26 cellular contexts compared by ENCODE assay signal in genomic region chr21:41124626-41125240, GRCh38. TPM values are rescaled to one million over a fixed set of nuclear protein-coding genes. Genes with fewer than 3 reads are reported as not detected.
DNase-seq lines count a peak whose midpoint lies in the region; ATAC-seq and TF ChIP-seq lines count a peak whose summit lies in the region.
"Had no signal": no experiment of that assay in that cellular context is flagged by ENCODE, and none has a peak within 500 bp of the region (broad histone marks: within the 10 kb centered on the region; RNA-seq: fewer than 3 reads in every experiment).

No MANE protein-coding gene starts in this region.

- H2AFZ ChIP-seq in GM23338: no peak overlapping the region
- H2AFZ ChIP-seq: parathyroid adenoma had no signal

- H3K4me1 Mint-ChIP-seq in MCF 10A (ENCODE audit: insufficient read depth, unreplicated experiment): no peaks in the 10 kb centered on the region
- 0 out of 3 replicates have a peak, but pooled peaks cover 3% of the 10 kb centered on the region for H3K4me1 Mint-ChIP-seq in GM23338
- H3K4me1 Mint-ChIP-seq: CD4-positive, alpha-beta memory T cell; mesothelial cell of epicardium had no signal

- no peaks in the 10 kb centered on the region for H3K79me2 ChIP-seq in GM23338 (replicated peaks; ENCODE audit: insufficient read depth)
- H3K79me2 ChIP-seq: parathyroid adenoma had no signal

- no peaks in the 10 kb centered on the region for H4K20me1 ChIP-seq in GM23338 (replicated peaks; ENCODE audit: insufficient read depth)

- H3K4me3 Mint-ChIP-seq in MCF 10A (ENCODE audit: unreplicated experiment) (no peak overlapping the region), GM23338 (no peak overlapping the region)
- H3K4me3 Mint-ChIP-seq: activated T-cell treated with anti-CD3 and anti-CD28 coated beads, Interleukin-2, amount 50 U/mL, for 4 hours; CD4-positive, alpha-beta memory T cell; mesothelial cell of epicardium; natural killer cell treated with Interleukin-12 subunit alpha and Interleukin-12 subunit beta and Interleukin-15 and Interleukin-18, amount 100 ng/mL, for 72 hours; T-helper 2 cell treated with Interferon-gamma antibody and Interleukin-4, amounts not matched to agents 5 μg/mL and 100 μg/mL, for 36 hours had no signal

- no TSS peak for BruUV-seq in MCF 10A (replicated peaks; lab: Mats Ljungman, UMichigan)

- H3K27me3 ChIP-seq in breast epithelium: no peaks in the 10 kb centered on the region
- peaks cover 0 to 7% (median 0%) of the 10 kb centered on the region in 45 donors for H3K27me3 ChIP-seq in dorsolateral prefrontal cortex
- H3K27me3 ChIP-seq in GM23338 (ENCODE audit: insufficient read depth): no peaks in the 10 kb centered on the region

- H3K36me3 ChIP-seq in breast epithelium (no peaks in the 10 kb centered on the region), mucosa of descending colon (ENCODE audit: low read depth) (no peaks in the 10 kb centered on the region), GM23338 (ENCODE audit: insufficient read depth) (no peaks in the 10 kb centered on the region; the same call in 1 of the 2 replicates)

- H3K27ac ChIP-seq in breast epithelium (peak overlapping the region; percentile 65 to 75), dorsolateral prefrontal cortex (peak overlapping the region in 49 of 59 donors; percentile 1 to 84 (median 62)), GM23338 (ENCODE audit: low read depth) (no peak overlapping the region)
- H3K27ac ChIP-seq: parathyroid adenoma, VCaP had no signal

- H3K27ac Mint-ChIP-seq in MCF 10A (ENCODE audit: low read depth, unreplicated experiment) (no peak overlapping the region), GM23338 (no peak overlapping the region)
- H3K27ac Mint-ChIP-seq: CD4-positive, alpha-beta memory T cell; mesothelial cell of epicardium; natural killer cell treated with Interleukin-12 subunit alpha and Interleukin-12 subunit beta and Interleukin-15 and Interleukin-18, amount 100 ng/mL, for 72 hours; T-helper 2 cell treated with Interferon-gamma antibody and Interleukin-4, amounts not matched to agents 5 μg/mL and 100 μg/mL, for 36 hours had no signal

- ATAC-seq in mucosa of descending colon (peak; percentile 35), GM23338 (no peak)
- ATAC-seq: activated T-cell treated with anti-CD3 and anti-CD28 coated beads, Interleukin-2, amount 50 U/mL, for 4 hours; HCT116; natural killer cell treated with Interleukin-12 subunit alpha and Interleukin-12 subunit beta and Interleukin-15 and Interleukin-18, amount 100 ng/mL, for 72 hours had no signal

- CTCF ChIA-PET in MCF 10A (lab: Yijun Ruan, JAX): interaction anchor here (0.5 to 9.2 kb wide), 4 partner anchors 11 to 1270 kb away, joined by 3 to 124 read pairs (median 3); no protein-coding TSS in a partner anchor

- H3K9me3 Mint-ChIP-seq in MCF 10A (ENCODE audit: unreplicated experiment) (no peaks in the 10 kb centered on the region), GM23338 (peaks cover 68% of the 10 kb centered on the region)
- H3K9me3 Mint-ChIP-seq: natural killer cell treated with Interleukin-12 subunit alpha and Interleukin-12 subunit beta and Interleukin-15 and Interleukin-18, amount 100 ng/mL, for 72 hours; T-helper 2 cell treated with Interferon-gamma antibody and Interleukin-4, amounts not matched to agents 5 μg/mL and 100 μg/mL, for 36 hours had no signal

- TF ChIP-seq CTCF in breast epithelium (IDR thresholded peaks at IDR 0.05) (no peak), MCF 10A (IDR thresholded peaks at IDR 0.05; ENCODE audit: unreplicated experiment) (no peak), dorsolateral prefrontal cortex (IDR thresholded peaks at IDR 0.05 in 54 of 56, conservative IDR thresholded peaks at IDR 0.05 in 2 of 56; ENCODE audit: low read depth in 1 of 56, partially characterized antibody in 56 of 56) (no peak), mucosa of descending colon (IDR thresholded peaks at IDR 0.05) (no peak), GM23338 (conservative IDR thresholded peaks at IDR 0.05; ENCODE audit: low read depth in 2 of 2) (no peak)

- H3K4me1 ChIP-seq in breast epithelium: no peaks in the 10 kb centered on the region
- no peaks in the 10 kb centered on the region for H3K4me1 ChIP-seq in mucosa of descending colon (ENCODE audit: low read depth)
- no peaks in the 10 kb centered on the region for H3K4me1 ChIP-seq in GM23338 (ENCODE audit: insufficient read depth)
- H3K4me1 ChIP-seq: parathyroid adenoma had no signal

- H3K4me3 ChIP-seq in breast epithelium: peak overlapping the region in 1 of 3 donors; percentile 45
- peak overlapping the region in 1 of 59 donors; percentile 7 for H3K4me3 ChIP-seq in dorsolateral prefrontal cortex
- H3K4me3 ChIP-seq in mucosa of descending colon: no peak overlapping the region
- no peak overlapping the region for H3K4me3 ChIP-seq in GM23338

- peaks cover 28% of the 10 kb centered on the region for H3K27me3 Mint-ChIP-seq in MCF 10A (ENCODE audit: insufficient read depth, unreplicated experiment)
- peaks cover 13% of the 10 kb centered on the region for H3K27me3 Mint-ChIP-seq in GM23338 (ENCODE audit: insufficient read depth, low read depth, poor library complexity)

- TF ChIP-seq POLR2A in breast epithelium (IDR thresholded peaks at IDR 0.05): no peak

- H3K4me2 ChIP-seq in GM23338: no peak overlapping the region

- H3K36me3 Mint-ChIP-seq in MCF 10A (ENCODE audit: insufficient read depth, unreplicated experiment): no peaks in the 10 kb centered on the region
- H3K36me3 Mint-ChIP-seq in GM23338 (ENCODE audit: low read depth): peaks cover 6% of the 10 kb centered on the region; the same call in 2 of the 3 replicates
- H3K36me3 Mint-ChIP-seq: CD4-positive, alpha-beta memory T cell; natural killer cell treated with Interleukin-12 subunit alpha and Interleukin-12 subunit beta and Interleukin-15 and Interleukin-18, amount 100 ng/mL, for 72 hours had no signal

- POLR2A ChIA-PET in MCF 10A (lab: Yijun Ruan, JAX): interaction anchor here (0.5 to 0.6 kb wide), 2 partner anchors 8 to 435 kb away, joined by 3 read pairs; no protein-coding TSS in a partner anchor

- H3K9me3 ChIP-seq in breast epithelium (no peaks in the 10 kb centered on the region), mucosa of descending colon (no peaks in the 10 kb centered on the region)

- DNase-seq in breast epithelium (ENCODE audit: low spot score in 2 of 2) (peak in 1 of 2 donors; percentile 19), MCF 10A (ENCODE audit: unreplicated experiment) (no peak), dorsolateral prefrontal cortex (peak in 2 of 10 donors; percentile 21 to 58), mucosa of descending colon (no peak), superior temporal gyrus (ENCODE audit: extremely low spot score) (peak; percentile 71), NCI-H526 (lab: John Stamatoyannopoulos, UW) (no peak), GM23338 (ENCODE audit: low spot score) (no peak)
- DNase-seq in stimulated activated CD8-positive, alpha-beta memory T cell treated with anti-CD3 and anti-CD28 coated beads, Interleukin-4, amount 100 ng/mL, for 48 hours: no peak
- DNase-seq: activated CD4-positive, alpha-beta T cell treated with anti-CD3 and anti-CD28 coated beads for 48 hours; activated naive CD4-positive, alpha-beta T cell; activated T-cell treated with anti-CD3 and anti-CD28 coated beads, Interleukin-2, amount 50 U/mL, for 4 hours; AML-193; CD4-positive, alpha-beta memory T cell; dermis blood vessel endothelial cell; glutamatergic neuron; NCI-H1105; NCI-H2029 treated with DMSO at 0.1 percent for 48 hours; NCI-H446; stimulated activated CD4-positive, alpha-beta T cell treated with anti-CD3 and anti-CD28 coated beads, Interleukin-1b, Interleukin-23, amount 100 ng/mL, for 48 hours had no signal

- no peaks in the 10 kb centered on the region for H3F3A ChIP-seq in GM23338 (replicated peaks; ENCODE audit: low read depth)

- intact Hi-C loops in breast epithelium (cut with DNase I; ENCODE audit: low total_unique reads) (loop anchor here (10.0 kb wide), 1 partner anchor 1190 kb away; the partner anchor contains the start of gene TFF3), MCF 10A (cut with micrococcal nuclease) (no loop called here), dorsolateral prefrontal cortex (cut with DNase I) (loop anchor here (1.0 to 5.0 kb wide), 2 partner anchors 18 to 338 kb away; no protein-coding TSS in a partner anchor), mucosa of descending colon (cut with DNase I, micrococcal nuclease) (no loop called here)

- no peaks in the 10 kb centered on the region for H3K9me2 ChIP-seq in GM23338 (ENCODE audit: insufficient read depth)

TF ChIP-seq in GM23338, 12 proteins besides CTCF, POLR2A, EP300 and RAD21:
- TF ChIP-seq EZH2 (IDR thresholded peaks at IDR 0.05; ENCODE audit: low read depth, unreplicated experiment) (no peak), POLR2AphosphoS5 (IDR thresholded peaks at IDR 0.05; ENCODE audit: low read depth) (no peak), ZNF331 (CRISPR knock-in tag; IDR thresholded peaks at IDR 0.05; ENCODE audit: low read depth) (no peak), NANOG (IDR thresholded peaks at IDR 0.05; ENCODE audit: borderline replicate concordance) (no peak), STAT1 (IDR thresholded peaks at IDR 0.05; ENCODE audit: unreplicated experiment) (no peak)

RNA-seq across cellular contexts. Expression of gene BACE2, which starts 43.2 kb away (rescaled TPM):
- 10 to 100 TPM; 26.9 to 94.4 (median 67.5) TPM for total RNA-seq in breast epithelium
- 21.3 and 22.0 TPM in 2 replicates for total RNA-seq in MCF 10A (2022)
- 10 to 100 TPM in 87 of 120 experiments, 1 to 10 TPM in 33; 4.1 to 30.8 (median 12.2) TPM for total RNA-seq in dorsolateral prefrontal cortex
- total RNA-seq in mucosa of descending colon: 100 to 1,000 TPM in 1 of 3 donors, 10 to 100 TPM in 2; 37.2 to 115 (median 51.2) TPM
- total RNA-seq in GM23338 (2014; rRNA removed; shearing (Covaris generic)): 6.8 and 7.9 TPM in 2 replicates
- polyA plus RNA-seq in GM23338 (2016; fragmentation: Nextera tagmentation; extraction: Ambion mirVana): 3.5 and 4.1 TPM in 2 replicates
- total RNA-seq: CD4-positive, alpha-beta memory T cell; G401 had no signal

Comparison
In these comparisons a context has a peak if more than half of its experiments do, and no peak if none do; other contexts are left out.
1. intact Hi-C loops: an anchor here in breast epithelium (10.0 kb wide) and dorsolateral prefrontal cortex (1.0 to 5.0 kb wide); none called in MCF 10A and mucosa of descending colon.